Comparison of ENCODE assay signal across 1 cellular context in the genomic region with DNA sequence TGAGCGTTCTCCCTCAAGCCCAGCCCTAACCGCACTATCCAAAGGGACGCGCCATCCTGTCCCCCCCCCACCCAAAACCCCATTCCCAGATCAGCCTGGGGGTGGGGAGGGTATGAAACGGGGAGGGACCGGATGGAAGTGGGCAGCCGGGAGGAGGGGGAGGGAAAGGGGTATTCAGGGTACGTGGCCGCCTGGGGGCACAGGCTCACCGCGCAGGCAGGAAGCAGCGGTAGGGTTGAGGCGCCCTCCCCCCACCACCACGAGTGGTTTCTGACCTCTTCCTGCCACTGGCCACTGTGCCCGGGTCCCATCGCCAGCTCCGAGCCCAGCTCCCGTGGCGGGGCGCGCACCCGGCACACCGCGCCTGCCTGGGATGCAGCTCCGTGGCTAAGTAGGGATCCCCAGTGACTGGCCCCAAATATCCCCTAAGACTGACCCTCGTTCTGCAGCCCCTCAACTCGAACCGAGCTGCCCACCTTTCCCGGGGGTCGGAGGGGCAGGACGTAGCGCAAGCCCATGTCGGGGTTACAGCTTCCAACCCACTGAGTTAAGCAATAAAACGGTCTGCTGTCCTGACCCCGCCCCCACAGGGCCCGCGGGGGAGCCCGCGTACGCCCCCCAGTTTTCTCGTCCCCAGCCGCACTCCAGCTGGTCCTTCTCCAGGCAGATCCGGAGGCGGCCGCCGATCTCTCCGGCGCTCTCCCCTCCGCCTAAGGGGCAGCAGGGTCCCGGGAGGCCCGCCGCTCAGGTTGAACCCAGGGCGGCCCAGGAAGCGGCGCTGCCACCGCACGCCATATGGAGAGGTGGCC.
TF ChIP-seq lines count a peak whose summit lies in the region.

No MANE protein-coding gene starts in this region.

TF ChIP-seq in K562, 482 proteins besides CTCF, POLR2A, EP300 and RAD21 (continued from another document):
- TF ChIP-seq, protein P1, sequence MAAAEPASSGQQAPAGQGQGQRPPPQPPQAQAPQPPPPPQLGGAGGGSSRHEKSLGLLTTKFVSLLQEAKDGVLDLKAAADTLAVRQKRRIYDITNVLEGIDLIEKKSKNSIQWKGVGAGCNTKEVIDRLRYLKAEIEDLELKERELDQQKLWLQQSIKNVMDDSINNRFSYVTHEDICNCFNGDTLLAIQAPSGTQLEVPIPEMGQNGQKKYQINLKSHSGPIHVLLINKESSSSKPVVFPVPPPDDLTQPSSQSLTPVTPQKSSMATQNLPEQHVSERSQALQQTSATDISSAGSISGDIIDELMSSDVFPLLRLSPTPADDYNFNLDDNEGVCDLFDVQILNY (CRISPR knock-in tag; IDR thresholded peaks at IDR 0.05) = no peak
- TF ChIP-seq ZNF507 (tag; conservative IDR thresholded peaks at IDR 0.05) = no peak
- TF ChIP-seq RBFOX2 (IDR thresholded peaks at IDR 0.05; ENCODE audit: low read depth, low read length) = peak; percentile 77
- TF ChIP-seq ETV6 (IDR thresholded peaks at IDR 0.05; ENCODE audit: borderline replicate concordance in 1 of 2, low read depth in 2 of 2, low read length in 1 of 2) = no peak
- no peak for TF ChIP-seq ETV6 (CRISPR knock-in tag; IDR thresholded peaks at IDR 0.05; ENCODE audit: borderline replicate concordance)
- no peak for TF ChIP-seq IFI16 (CRISPR knock-in tag; IDR thresholded peaks at IDR 0.05)
- no peak for TF ChIP-seq SUPT5H (IDR thresholded peaks at IDR 0.05)
